23 cellular contexts compared by ENCODE assay signal in genomic region chr9:129878253-129878652, GRCh38.
"Had no signal": no experiment of that assay in that cellular context is flagged by ENCODE, and none has a peak within 500 bp of the region (broad histone marks: within the 10 kb centered on the region; RNA-seq: fewer than 3 reads in every experiment).

No MANE protein-coding gene starts in this region.

- H3K27ac Mint-ChIP-seq: dendritic cell treated with granulocyte-macrophage colony-stimulating factor and Interleukin-4, amounts not matched to agents 40 ng/mL and 50 ng/mL, for 4 days; neural progenitor cell had no signal

- H3K9me3 ChIP-seq: esophagus muscularis mucosa, gastroesophageal sphincter, heart left ventricle, left ventricle myocardium inferior, prostate gland, right atrium auricular region, thyroid gland, uterus had no signal

- H3K4me1 ChIP-seq: heart left ventricle, left ventricle myocardium inferior, neural progenitor cell, prostate gland, right atrium auricular region, thyroid gland, uterus had no signal

- H3K9me3 Mint-ChIP-seq: dendritic cell treated with granulocyte-macrophage colony-stimulating factor and Interleukin-4, amounts not matched to agents 40 ng/mL and 50 ng/mL, for 4 days; neural progenitor cell had no signal

- H3K4me3 ChIP-seq: cardiac muscle cell, esophagus muscularis mucosa, gastroesophageal sphincter, heart left ventricle, left ventricle myocardium inferior, neural progenitor cell, prostate gland, right atrium auricular region, thyroid gland, uterus had no signal

- H3K4me1 Mint-ChIP-seq: neural progenitor cell had no signal

- H3K27ac ChIP-seq: cardiac muscle cell, esophagus muscularis mucosa, gastroesophageal sphincter, heart left ventricle, left ventricle myocardium inferior, neural progenitor cell, prostate gland, right atrium auricular region, thyroid gland, uterus, VCaP had no signal

- H3K27me3 Mint-ChIP-seq: dendritic cell treated with granulocyte-macrophage colony-stimulating factor and Interleukin-4, amounts not matched to agents 40 ng/mL and 50 ng/mL, for 4 days had no signal

- H3K4me3 Mint-ChIP-seq: dendritic cell treated with granulocyte-macrophage colony-stimulating factor and Interleukin-4, amounts not matched to agents 40 ng/mL and 50 ng/mL, for 4 days; neural progenitor cell had no signal

- H2AFZ ChIP-seq: neural progenitor cell had no signal

- DNase-seq: activated CD4-positive, CD25-positive, alpha-beta regulatory T cell treated with anti-CD3 and anti-CD28 coated beads, Interleukin-2, amount 50 U/mL, for 72 hours; activated CD8-positive, alpha-beta memory T cell treated with anti-CD3 and anti-CD28 coated beads, Interleukin-2, amount 50 U/mL, for 48 hours; amygdala; effector CD8-positive, alpha-beta T cell; heart left ventricle; kidney glomerular epithelial cell; left ventricle myocardium inferior; mammary epithelial cell; midbrain; stimulated activated CD4-positive, alpha-beta T cell treated with anti-CD3 and anti-CD28 coated beads, Interleukin-12 subunit alpha, Interleukin-12 subunit beta, amount 100 ng/mL, for 4 hours; stimulated activated CD4-positive, alpha-beta T cell treated with anti-CD3 and anti-CD28 coated beads, Interleukin-1b, Interleukin-23, amount 100 ng/mL, for 48 hours; stimulated activated naive CD4-positive, alpha-beta T cell treated with Interleukin-2 at 50 U/mL for 16 hours; T-helper 2 cell; thyroid gland; uterus had no signal

- H3K27me3 ChIP-seq: cardiac muscle cell, esophagus muscularis mucosa, gastroesophageal sphincter, heart left ventricle, neural progenitor cell, right atrium auricular region, thyroid gland, uterus had no signal

- H3K36me3 ChIP-seq: gastroesophageal sphincter, left ventricle myocardium inferior, neural progenitor cell, uterus had no signal

- H3K4me2 ChIP-seq: neural progenitor cell had no signal
